In the genomic region with DNA sequence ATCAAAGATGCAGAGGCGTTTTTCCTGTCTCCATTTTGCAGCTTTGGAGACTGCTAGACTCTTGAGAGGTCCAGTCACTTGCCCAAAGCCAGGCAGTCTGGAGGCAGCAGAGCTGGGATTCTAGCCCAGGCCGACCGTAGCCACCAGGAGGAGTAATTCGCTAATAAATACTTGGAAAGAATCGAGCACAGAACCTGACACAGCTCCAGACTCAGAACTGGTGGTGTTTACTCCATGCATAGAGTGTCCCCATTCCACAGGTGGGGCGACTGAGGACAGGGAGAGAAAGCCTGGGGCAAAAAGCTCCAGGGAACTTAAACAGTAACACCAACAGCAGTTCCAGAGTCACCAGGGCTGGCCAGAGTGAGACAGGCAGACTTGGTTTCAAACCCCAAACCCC, we compare ENCODE assay signal across 13 cellular contexts. TPM values are rescaled to one million over a fixed set of nuclear protein-coding genes. Genes with fewer than 3 reads are reported as not detected.
A peak's percentile ranks its signal among the peaks of the same experiment; 100 is the strongest.
DNase-seq lines count a peak whose midpoint lies in the region; ATAC-seq, FAIRE-seq and TF ChIP-seq lines count a peak whose summit lies in the region.
"Had no signal": no experiment of that assay in that cellular context is flagged by ENCODE, and none has a peak within 500 bp of the region (broad histone marks: within the 10 kb centered on the region; RNA-seq: fewer than 3 reads in every experiment).

No MANE protein-coding gene starts in this region.

- H3K4me1 ChIP-seq in GM12878 (ENCODE audit: control insufficient read depth, insufficient read depth, low read length): no peaks in the 10 kb centered on the region

- H3K36me3 ChIP-seq in GM12878 (ENCODE audit: control insufficient read depth in 2 of 2, insufficient read depth in 2 of 2, low read length in 1 of 2): no peaks in the 10 kb centered on the region

- H4K20me1 ChIP-seq in GM12878 (ENCODE audit: control insufficient read depth, insufficient read depth): no peaks in the 10 kb centered on the region

- no peak for ATAC-seq in GM12878
- no peak for ATAC-seq in activated CD8-positive, alpha-beta T cell treated with anti-CD3 and anti-CD28 coated beads for 36 hours

- no peak for TF ChIP-seq EP300 in GM12878 (IDR thresholded peaks at IDR 0.05; ENCODE audit: borderline replicate concordance in 1 of 2, control insufficient read depth in 1 of 2, low read depth in 2 of 2, low read length in 2 of 2)

- in situ Hi-C loops in GM12878 (cut with MboI): no loop called here

- peaks cover 34% of the 10 kb centered on the region for H3K27me3 Mint-ChIP-seq in activated CD8-positive, alpha-beta T cell treated with anti-CD3 and anti-CD28 coated beads for 36 hours

- H3K4me3 Mint-ChIP-seq in activated CD8-positive, alpha-beta T cell treated with anti-CD3 and anti-CD28 coated beads for 36 hours: no peak overlapping the region
- H3K4me3 Mint-ChIP-seq: dendritic cell treated with granulocyte-macrophage colony-stimulating factor and Interleukin-4, amounts not matched to agents 40 ng/mL and 50 ng/mL, for 4 days had no signal

- SMC1A ChIA-PET in GM12878 (lab: Charles Lee; ENCODE audit: uncharacterized antibody, unreplicated experiment): interaction anchor here (0.9 kb wide), 2 partner anchors 14 to 48 kb away, joined by 3 read pairs; no protein-coding TSS in a partner anchor

- WGBS in GM12878 (ENCODE audit: insufficient coverage, insufficient replicate concordance, low lambda C conversion rate, missing lambda C conversion rate): 20% methylated on average over 6 of the region's 6 CpGs

- POLR2A ChIA-PET in GM12878 (lab: Charles Lee): interaction anchor here (1.2 kb wide), 1 partner anchor 9 kb away, joined by 3 read pairs; no protein-coding TSS in a partner anchor
- POLR2A ChIA-PET in activated CD8-positive, alpha-beta T cell treated with anti-CD3 and anti-CD28 coated beads for 36 hours (lab: Charles Lee): interaction anchor here (0.6 to 0.9 kb wide), 2 partner anchors 12 to 39 kb away, joined by 3 read pairs; partner anchors contain the start of gene URM1

- H3K4me3 ChIP-seq in GM12878: no peak overlapping the region

- CTCF ChIA-PET in GM12878 (lab: Yijun Ruan, JAX): interaction anchor here (0.9 kb wide), 1 partner anchor 10 kb away, joined by 5 read pairs; no protein-coding TSS in a partner anchor
- CTCF ChIA-PET in activated CD8-positive, alpha-beta T cell treated with anti-CD3 and anti-CD28 coated beads for 36 hours (lab: Charles Lee): interaction anchor here (0.8 to 7.2 kb wide), 3 partner anchors 10 to 115 kb away, joined by 3 to 60 read pairs (median 15); partner anchors contain the start of gene CERCAM

- no peak overlapping the region for H3K27ac Mint-ChIP-seq in activated CD8-positive, alpha-beta T cell treated with anti-CD3 and anti-CD28 coated beads for 36 hours
- H3K27ac Mint-ChIP-seq: dendritic cell treated with granulocyte-macrophage colony-stimulating factor and Interleukin-4, amounts not matched to agents 40 ng/mL and 50 ng/mL, for 4 days had no signal

- H3K36me3 Mint-ChIP-seq in activated CD8-positive, alpha-beta T cell treated with anti-CD3 and anti-CD28 coated beads for 36 hours (ENCODE audit: low read depth): no peaks in the 10 kb centered on the region

- no peak overlapping the region for H2AFZ ChIP-seq in GM12878 (ENCODE audit: control insufficient read depth, low read depth, low read length)

- no peak for DNase-seq in AG09319 (ENCODE audit: extremely low read depth, low read depth)
- DNase-seq in HT-29 (ENCODE audit: low spot score): peak; percentile 41
- no peak for DNase-seq in GM12878 (ENCODE audit: low read depth, low spot score)
- DNase-seq in activated CD8-positive, alpha-beta T cell treated with anti-CD3 and anti-CD28 coated beads for 36 hours: no peak
- DNase-seq in activated CD8-positive, alpha-beta memory T cell treated with anti-CD3 and anti-CD28 coated beads, Interleukin-2, amount 50 U/mL, for 4 hours: no peak
- no peak for DNase-seq in GM19239 (ENCODE audit: insufficient read length, low spot score)
- no peak for DNase-seq in GDM1 (lab: John Stamatoyannopoulos, UW)
- DNase-seq: activated CD4-positive, alpha-beta T cell treated with anti-CD3 and anti-CD28 coated beads, Interleukin-2, amount 50 U/mL, for 4 hours; GF-D8; NCI-H774 had no signal

- no peaks in the 10 kb centered on the region for H3K79me2 ChIP-seq in GM12878 (ENCODE audit: control insufficient read depth, insufficient read depth, low read length)

- H3K4me1 Mint-ChIP-seq in activated CD8-positive, alpha-beta T cell treated with anti-CD3 and anti-CD28 coated beads for 36 hours (ENCODE audit: low read depth): no peaks in the 10 kb centered on the region

- RAD21 ChIA-PET in GM12878 (lab: Charles Lee; ENCODE audit: unreplicated experiment): interaction anchor here (1.0 to 1.3 kb wide), 3 partner anchors 10 to 48 kb away, joined by 3 to 5 read pairs (median 4); partner anchors contain the start of gene CERCAM

- TF ChIP-seq POLR2A in GM12878 (IDR thresholded peaks at IDR 0.05; ENCODE audit: low read depth, low read length): no peak

- H3K9me3 ChIP-seq in GM12878 (replicated peaks; ENCODE audit: control insufficient read depth, insufficient read depth, low read length): no peaks in the 10 kb centered on the region

- intact Hi-C loops in GM12878 (cut with micrococcal nuclease; ENCODE audit: unreplicated experiment): loop anchor here (5.0 kb wide), 1 partner anchor 48 kb away; no protein-coding TSS in a partner anchor
- intact Hi-C loops in activated CD8-positive, alpha-beta T cell treated with anti-CD3 and anti-CD28 coated beads for 36 hours (cut with micrococcal nuclease): loop anchor here (5.0 kb wide), 1 partner anchor 48 kb away; no protein-coding TSS in a partner anchor

- no peaks in the 10 kb centered on the region for H3K9me3 Mint-ChIP-seq in activated CD8-positive, alpha-beta T cell treated with anti-CD3 and anti-CD28 coated beads for 36 hours
- H3K9me3 Mint-ChIP-seq: dendritic cell treated with granulocyte-macrophage colony-stimulating factor and Interleukin-4, amounts not matched to agents 40 ng/mL and 50 ng/mL, for 4 days had no signal

- peaks cover 1 to 2% of the 10 kb centered on the region in 2 experiments; a peak in 3 of 4 replicates for H3K27me3 ChIP-seq in GM12878 (replicated peaks in 1 of 2; ENCODE audit: control insufficient read depth in 2 of 2, insufficient read depth in 2 of 2, low read length in 1 of 2)
- peaks cover 2% of the 10 kb centered on the region for H3K27me3 ChIP-seq in layer of hippocampus (ENCODE audit: control insufficient read depth, insufficient read depth, low read length)

- TF ChIP-seq RAD21 in GM12878 (IDR thresholded peaks at IDR 0.05; ENCODE audit: insufficient read depth, low read depth, low read length): no peak

- H3K9ac ChIP-seq in GM12878 (ENCODE audit: control insufficient read depth, insufficient read depth, low read length): no peak overlapping the region

- TF ChIP-seq CTCF in AG09319 (IDR thresholded peaks at IDR 0.05; ENCODE audit: low read depth, low read length) (peak; percentile 15), GM12878 (IDR thresholded peaks at IDR 0.05 in 2 of 3, conservative IDR thresholded peaks at IDR 0.05 in 1 of 3; ENCODE audit: control insufficient read depth in 2 of 3, extremely low read depth in 1 of 3, insufficient read depth in 1 of 3, low read depth in 3 of 3, low read length in 3 of 3) (0 out of 6 replicates have a peak, but pooled peaks of 1 of the 3 experiments have one; percentile 10)
- no peak for TF ChIP-seq CTCF in activated CD8-positive, alpha-beta T cell treated with anti-CD3 and anti-CD28 coated beads for 36 hours (IDR thresholded peaks at IDR 0.05)

- no peak for FAIRE-seq in GM12878 (lab: Jason Lieb, UNC)
- no peak for FAIRE-seq in GM19239 (lab: Jason Lieb, UNC)

- BruUV-seq in GM12878 (replicated peaks; lab: Mats Ljungman, UMichigan): no TSS peak

- no peak overlapping the region for H3K4me2 ChIP-seq in GM12878 (ENCODE audit: control insufficient read depth, insufficient read depth)

- H3K27ac ChIP-seq in GM12878 (ENCODE audit: control insufficient read depth, insufficient read depth) (no peak overlapping the region), layer of hippocampus (ENCODE audit: low read depth, low read length) (peak overlapping the region; percentile 99)
- H3K27ac ChIP-seq: HL-60 had no signal

RNA-seq across cellular contexts. Expression of gene CERCAM, which starts 10.7 kb away (rescaled TPM):
- total RNA-seq in HT-29 (2014; rRNA removed; shearing (Covaris generic)): 0.25 TPM in 1 of 2 replicates, not detected in the other
- 14.8 and 17.0 TPM in 2 replicates for total RNA-seq in GM12878 (2013; cell fraction: nucleolus; rRNA removed)
- total RNA-seq in GM12878 (2014; rRNA removed) (0.87 and 0.96 TPM in 2 replicates), GM12878 (2014; rRNA removed; fragmentation: Illumina TruSeq; extraction: Trizol) (0.31 and 0.46 TPM in 2 replicates), GM12878 (2021) (1.2 TPM in 2 replicates)
- polyA plus RNA-seq in GM12878 (2011; ENCODE audit: low read depth): 1.8 TPM
- polyA plus RNA-seq in GM12878 (2011; rRNA removed) (3.2 and 6.7 TPM in 2 replicates), GM12878 (2014; fragmentation: Illumina TruSeq; extraction: Trizol) (0.13 and 0.34 TPM in 2 replicates), GM12878 (2014; fragmentation: Nextera tagmentation; extraction: Ambion mirVana) (under 1 TPM; 0.05 TPM), GM12878 (2014; rRNA removed) (1.1 and 1.5 TPM in 2 replicates), GM12878 (2016; fragmentation: Nextera tagmentation; extraction: Ambion mirVana) (1 to 10 TPM in 1 of 2 experiments, under 1 TPM in 1; 0.45 to 1.1 TPM)
- polyA plus RNA-seq in GM12878 (2011; cell fraction: cytosol; rRNA removed): 9.9 and 10.5 TPM in 2 replicates
- 8.0 and 14.8 TPM in 2 replicates for polyA plus RNA-seq in GM12878 (2011; cell fraction: nucleus; rRNA removed)
- 3.7 and 4.2 TPM in 2 replicates for polyA plus RNA-seq in GM12878 (2012)
- polyA minus RNA-seq in GM12878 (2011; rRNA and poly(A)+ RNA removed): 3.0 and 9.4 TPM in 2 replicates
- 3.4 and 4.8 TPM in 2 replicates for polyA minus RNA-seq in GM12878 (2011; cell fraction: cytosol; rRNA and poly(A)+ RNA removed)
- polyA minus RNA-seq in GM12878 (2011; cell fraction: nucleus; rRNA and poly(A)+ RNA removed): 3.3 and 5.8 TPM in 2 replicates
- 1 to 10 TPM; 3.3 to 3.5 TPM for total RNA-seq in activated CD8-positive, alpha-beta T cell treated with anti-CD3 and anti-CD28 coated beads for 36 hours

RNA-seq across cellular contexts. Expression of gene URM1, which starts 38.8 kb away (rescaled TPM):
- 95.2 and 102 TPM in 2 replicates for total RNA-seq in HT-29 (2014; rRNA removed; shearing (Covaris generic))
- total RNA-seq in GM12878 (2013; cell fraction: nucleolus; rRNA removed): 13.1 and 14.6 TPM in 2 replicates
- total RNA-seq in GM12878 (2014; rRNA removed) (55.9 and 62.0 TPM in 2 replicates), GM12878 (2014; rRNA removed; fragmentation: Illumina TruSeq; extraction: Trizol) (27.8 and 31.4 TPM in 2 replicates), GM12878 (2021) (75.3 and 77.7 TPM in 2 replicates)
- polyA plus RNA-seq in GM12878 (2011; ENCODE audit: low read depth): 42.6 TPM
- polyA plus RNA-seq in GM12878 (2011; rRNA removed) (31.2 and 54.5 TPM in 2 replicates), GM12878 (2014; fragmentation: Illumina TruSeq; extraction: Trizol) (30.4 and 72.5 TPM in 2 replicates), GM12878 (2014; fragmentation: Nextera tagmentation; extraction: Ambion mirVana) (10 to 100 TPM in 1 of 2 experiments, 1 to 10 TPM in 1; 7.9 to 14.1 TPM), GM12878 (2014; rRNA removed) (75.8 and 76.2 TPM in 2 replicates), GM12878 (2016; fragmentation: Nextera tagmentation; extraction: Ambion mirVana) (10 to 100 TPM; 65.3 to 68.7 TPM)
- polyA plus RNA-seq in GM12878 (2011; cell fraction: cytosol; rRNA removed): 81.7 and 85.1 TPM in 2 replicates
- 89.1 and 89.9 TPM in 2 replicates for polyA plus RNA-seq in GM12878 (2011; cell fraction: nucleus; rRNA removed)
- polyA plus RNA-seq in GM12878 (2012): 47.5 and 62.9 TPM in 2 replicates
- 30.6 and 52.0 TPM in 2 replicates for polyA minus RNA-seq in GM12878 (2011; rRNA and poly(A)+ RNA removed)
- polyA minus RNA-seq in GM12878 (2011; cell fraction: cytosol; rRNA and poly(A)+ RNA removed): 17.9 and 19.1 TPM in 2 replicates
- 6.9 and 12.4 TPM in 2 replicates for polyA minus RNA-seq in GM12878 (2011; cell fraction: nucleus; rRNA and poly(A)+ RNA removed)
- total RNA-seq in activated CD8-positive, alpha-beta T cell treated with anti-CD3 and anti-CD28 coated beads for 36 hours: 10 to 100 TPM; 56.3 to 60.2 TPM

RNA-seq across cellular contexts. Expression of gene ODF2, which starts 45.8 kb away (rescaled TPM):
- 34.2 and 36.0 TPM in 2 replicates for total RNA-seq in HT-29 (2014; rRNA removed; shearing (Covaris generic))
- 71.8 and 84.0 TPM in 2 replicates for total RNA-seq in GM12878 (2013; cell fraction: nucleolus; rRNA removed)
- total RNA-seq in GM12878 (2014; rRNA removed) (36.7 and 38.4 TPM in 2 replicates), GM12878 (2014; rRNA removed; fragmentation: Illumina TruSeq; extraction: Trizol) (36.2 and 38.6 TPM in 2 replicates), GM12878 (2021) (38.4 and 42.3 TPM in 2 replicates)
- 14.5 TPM for polyA plus RNA-seq in GM12878 (2011; ENCODE audit: low read depth)
- polyA plus RNA-seq in GM12878 (2011; rRNA removed) (14.4 and 22.0 TPM in 2 replicates), GM12878 (2014; fragmentation: Illumina TruSeq; extraction: Trizol) (40.6 and 46.0 TPM in 2 replicates), GM12878 (2014; fragmentation: Nextera tagmentation; extraction: Ambion mirVana) (10 to 100 TPM in 1 of 2 experiments, 1 to 10 TPM in 1; 8.7 to 14.3 TPM), GM12878 (2014; rRNA removed) (26.2 and 29.2 TPM in 2 replicates), GM12878 (2016; fragmentation: Nextera tagmentation; extraction: Ambion mirVana) (10 to 100 TPM; 55.6 to 65.1 TPM)
- polyA plus RNA-seq in GM12878 (2011; cell fraction: cytosol; rRNA removed): 18.9 and 23.0 TPM in 2 replicates
- polyA plus RNA-seq in GM12878 (2011; cell fraction: nucleus; rRNA removed): 185 and 243 TPM in 2 replicates
- 25.2 and 28.8 TPM in 2 replicates for polyA plus RNA-seq in GM12878 (2012)
- polyA minus RNA-seq in GM12878 (2011; rRNA and poly(A)+ RNA removed): 15.3 and 16.2 TPM in 2 replicates
- 8.8 and 10.4 TPM in 2 replicates for polyA minus RNA-seq in GM12878 (2011; cell fraction: cytosol; rRNA and poly(A)+ RNA removed)
- 15.8 and 28.4 TPM in 2 replicates for polyA minus RNA-seq in GM12878 (2011; cell fraction: nucleus; rRNA and poly(A)+ RNA removed)
- total RNA-seq in activated CD8-positive, alpha-beta T cell treated with anti-CD3 and anti-CD28 coated beads for 36 hours: 10 to 100 TPM; 79.3 to 83.6 TPM
